ENCODE assay signal across 26 cellular contexts in the genomic region with DNA sequence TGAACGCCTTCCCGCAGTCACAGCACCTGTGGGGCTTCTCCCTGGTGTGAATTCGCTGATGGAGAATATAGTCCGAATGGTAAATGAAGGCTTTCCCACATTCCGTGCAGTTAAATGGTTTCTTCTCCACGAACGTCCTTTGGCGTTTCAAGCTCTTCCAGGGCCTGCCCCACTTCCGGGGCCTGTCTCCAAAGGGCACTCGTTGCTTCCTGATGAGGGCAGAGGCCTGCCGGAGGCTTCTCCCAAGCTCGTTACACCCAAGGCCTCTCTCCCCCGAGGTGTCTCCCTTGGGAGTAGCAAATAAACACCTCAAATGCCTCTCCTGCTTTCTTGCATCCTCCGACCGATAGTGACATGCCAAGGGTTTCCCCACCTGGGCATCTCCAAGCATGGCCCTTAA.
"Had no signal": no experiment of that assay in that cellular context is flagged by ENCODE, and none has a peak within 500 bp of the region (broad histone marks: within the 10 kb centered on the region; RNA-seq: fewer than 3 reads in every experiment).

No MANE protein-coding gene starts in this region.

- H3K4me3 Mint-ChIP-seq: mesothelial cell of epicardium had no signal

- H3K4me1 Mint-ChIP-seq: mesothelial cell of epicardium had no signal

- H3K4me3 ChIP-seq: coronary artery, dorsolateral prefrontal cortex, esophagus squamous epithelium, gastrocnemius medialis, heart right ventricle, left lung, lower lobe of right lung, mucosa of descending colon had no signal

- H3K27ac ChIP-seq: coronary artery, dorsolateral prefrontal cortex, epithelial cell of prostate, esophagus squamous epithelium, gastrocnemius medialis, heart right ventricle, left lung, lower lobe of right lung had no signal

- ATAC-seq: esophagus mucosa, gastrocnemius medialis, heart right ventricle, left cardiac atrium, left lung, left ventricle myocardium superior, lower lobe of right lung, mucosa of descending colon had no signal

- H3K36me3 ChIP-seq: esophagus squamous epithelium, gastrocnemius medialis, heart right ventricle, left lung, lower lobe of right lung had no signal

- FAIRE-seq: colon, islet of Langerhans, keratinocyte had no signal

- H3K27ac Mint-ChIP-seq: mesothelial cell of epicardium had no signal

- H3K4me1 ChIP-seq: esophagus squamous epithelium, gastrocnemius medialis, heart right ventricle, left lung, lower lobe of right lung had no signal

- H3K27me3 ChIP-seq: dorsolateral prefrontal cortex, esophagus squamous epithelium, gastrocnemius medialis, heart right ventricle, left lung had no signal

- DNase-seq: dermis blood vessel endothelial cell; dorsolateral prefrontal cortex; effector CD4-positive, alpha-beta T cell; effector memory CD4-positive, alpha-beta T cell; erythroblast; esophagus squamous epithelium; foreskin fibroblast; foreskin melanocyte; gastrocnemius medialis; glutamatergic neuron; head of caudate nucleus; heart right ventricle; hippocampal formation; left cardiac atrium; left lung; left ventricle myocardium superior; lower lobe of right lung; mesenchymal stem cell; mucosa of descending colon had no signal

- H3K36me3 Mint-ChIP-seq: mesothelial cell of epicardium had no signal
